In genomic region chr2:217332392-217332791, GRCh38 we compare ENCODE assay signal across 26 cellular contexts.
DNase-seq lines count a peak whose midpoint lies in the region; ATAC-seq and TF ChIP-seq lines count a peak whose summit lies in the region.
"Had no signal": no experiment of that assay in that cellular context is flagged by ENCODE, and none has a peak within 500 bp of the region (broad histone marks: within the 10 kb centered on the region; RNA-seq: fewer than 3 reads in every experiment).

No MANE protein-coding gene starts in this region.

- H3K4me1 Mint-ChIP-seq in type B pancreatic cell (ENCODE audit: unreplicated experiment), result peaks cover 45% of the 10 kb centered on the region
- H3K4me1 Mint-ChIP-seq in activated CD4-positive, alpha-beta memory T cell treated with anti-CD3 and anti-CD28 coated beads for 36 hours (ENCODE audit: low read depth), result no peaks in the 10 kb centered on the region
- H3K4me1 Mint-ChIP-seq: activated naive CD4-positive, alpha-beta T cell treated with anti-CD3 and anti-CD28 coated beads, Interleukin-2, amount 10 ng/mL, durations not matched to agents 7 days and 5 days; CD8-positive, alpha-beta memory T cell; stimulated activated naive B cell treated with anti-CD40 and anti-IgM and Interleukin-4, amounts not matched to agents 10 μg/mL and 1 μg/mL and 100 μg/mL, for 72 hours; T-helper 17 cell had no signal

- H3K4me2 ChIP-seq in hepatocyte (no peak overlapping the region), parathyroid adenoma (ENCODE audit: low read length) (no peak overlapping the region)

- no peak overlapping the region for H2AFZ ChIP-seq in hepatocyte
- no peak overlapping the region for H2AFZ ChIP-seq in parathyroid adenoma

- H3K9me2 ChIP-seq in hepatocyte (replicated peaks; ENCODE audit: insufficient read depth), result no peaks in the 10 kb centered on the region

- intact Hi-C loops in heart right ventricle (cut with DNase I), result loop anchor here in 2 of 10 donors (10.0 kb wide), 2 partner anchors 102 to 118 kb away; no protein-coding TSS in a partner anchor
- intact Hi-C loops in Right ventricle myocardium superior (cut with DNase I), result no loop called here
- intact Hi-C loops in activated CD4-positive, alpha-beta memory T cell treated with anti-CD3 and anti-CD28 coated beads for 36 hours (cut with micrococcal nuclease), result no loop called here

- no peak for DNase-seq in heart right ventricle
- DNase-seq in Right ventricle myocardium superior, result no peak
- DNase-seq in hepatocyte (ENCODE audit: low spot score), result no peak
- no peak for DNase-seq in type B pancreatic cell (ENCODE audit: extremely low spot score, unreplicated experiment)
- no peak for DNase-seq in activated CD4-positive, alpha-beta memory T cell treated with anti-CD3 and anti-CD28 coated beads for 36 hours
- DNase-seq: activated CD4-positive, alpha-beta T cell treated with anti-CD3 and anti-CD28 coated beads, Interleukin-2, amount 50 U/mL, for 48 hours; activated CD8-positive, alpha-beta memory T cell treated with anti-CD3 and anti-CD28 coated beads, Interleukin-2, amount 50 U/mL, for 48 hours; activated naive CD4-positive, alpha-beta T cell treated with anti-CD3 and anti-CD28 coated beads, Interleukin-2, amount 10 ng/mL, durations not matched to agents 7 days and 5 days; CD8-positive, alpha-beta memory T cell; foreskin keratinocyte; hippocampal formation; left colon; NCI-H1105 treated with DMSO at 0.1 percent for 48 hours; NCI-H1930; NCI-H226; ovary; stimulated activated naive B cell treated with anti-CD40 and anti-IgM and Interleukin-4, amounts not matched to agents 10 μg/mL and 1 μg/mL and 100 μg/mL, for 72 hours; T-helper 17 cell had no signal

- 100% methylated on average over 2 of the region's 2 CpGs for WGBS in heart right ventricle, 2 donors
- WGBS in hepatocyte (ENCODE audit: low lambda C conversion rate, missing lambda C conversion rate), result 96% methylated on average over 2 of the region's 2 CpGs

- H3K9me3 ChIP-seq in heart right ventricle (no peaks in the 10 kb centered on the region), hepatocyte (ENCODE audit: low read depth) (no peaks in the 10 kb centered on the region), parathyroid adenoma (ENCODE audit: control insufficient read depth, low read length) (no peaks in the 10 kb centered on the region)
- H3K9me3 ChIP-seq: ovary, thoracic aorta had no signal

- no peak for TF ChIP-seq CTCF in heart right ventricle (IDR thresholded peaks at IDR 0.05)
- TF ChIP-seq CTCF in hepatocyte (IDR thresholded peaks at IDR 0.05; ENCODE audit: poor library complexity), result no peak
- TF ChIP-seq CTCF in parathyroid adenoma (IDR thresholded peaks at IDR 0.05), result no peak
- no peak for TF ChIP-seq CTCF in type B pancreatic cell (conservative IDR thresholded peaks at IDR 0.05)

- H3K27me3 ChIP-seq in heart right ventricle, result peaks cover 0 to 9% (median 0%) of the 10 kb centered on the region in 7 donors
- no peaks in the 10 kb centered on the region for H3K27me3 ChIP-seq in hepatocyte
- H3K27me3 ChIP-seq in parathyroid adenoma (ENCODE audit: control insufficient read depth, insufficient read depth, low read length), result no peaks in the 10 kb centered on the region
- H3K27me3 ChIP-seq: foreskin keratinocyte, ovary had no signal

- H3K9me3 Mint-ChIP-seq in type B pancreatic cell, result no peaks in the 10 kb centered on the region
- no peaks in the 10 kb centered on the region for H3K9me3 Mint-ChIP-seq in activated CD4-positive, alpha-beta memory T cell treated with anti-CD3 and anti-CD28 coated beads for 36 hours
- H3K9me3 Mint-ChIP-seq: activated naive CD4-positive, alpha-beta T cell treated with anti-CD3 and anti-CD28 coated beads, Interleukin-2, amount 10 ng/mL, durations not matched to agents 7 days and 5 days; natural killer cell treated with Interleukin-12 subunit alpha and Interleukin-12 subunit beta and Interleukin-15 and Interleukin-18, amount 100 ng/mL, for 72 hours; stimulated activated naive B cell treated with anti-CD40 and anti-IgM and Interleukin-4, amounts not matched to agents 10 μg/mL and 1 μg/mL and 100 μg/mL, for 72 hours had no signal

- no peak for TF ChIP-seq POLR2A in GM18505 (IDR thresholded peaks at IDR 0.05; ENCODE audit: borderline replicate concordance, extremely low read depth, insufficient read depth, insufficient read length)

- POLR2A ChIA-PET in activated CD4-positive, alpha-beta memory T cell treated with anti-CD3 and anti-CD28 coated beads for 36 hours (lab: Charles Lee), result no interaction called here

- ATAC-seq in heart right ventricle (peak in 1 of 8 donors; percentile 18), Right ventricle myocardium superior (ENCODE audit: poor library complexity) (no peak), GM19023 (IDR thresholded peaks at IDR 0.05; ENCODE audit: unreplicated experiment) (no peak), GM18505 (IDR thresholded peaks at IDR 0.05; ENCODE audit: unreplicated experiment) (no peak)
- ATAC-seq: activated CD4-positive, CD25-positive, alpha-beta regulatory T cell treated with anti-CD3 and anti-CD28 coated beads, Interleukin-2, amount 50 U/mL, for 24 hours; K562; left colon; natural killer cell treated with Interleukin-12 subunit alpha and Interleukin-12 subunit beta and Interleukin-15 and Interleukin-18, amount 100 ng/mL, for 72 hours; stimulated activated naive B cell treated with anti-CD40 and anti-IgM and Interleukin-4, amounts not matched to agents 10 μg/mL and 1 μg/mL and 100 μg/mL, for 72 hours; T-helper 17 cell had no signal

- H3K4me3 ChIP-seq in heart right ventricle (no peak overlapping the region), hepatocyte (no peak overlapping the region), parathyroid adenoma (ENCODE audit: low read depth, low read length) (no peak overlapping the region)
- H3K4me3 ChIP-seq: coronary artery, K562, ovary, thoracic aorta had no signal

- peak overlapping the region in 6 of 10 donors; percentile 36 to 83 (median 67) for H3K27ac ChIP-seq in heart right ventricle
- H3K27ac ChIP-seq in hepatocyte, result peak overlapping the region; percentile 84
- peak overlapping the region; percentile 53 for H3K27ac ChIP-seq in parathyroid adenoma
- H3K27ac ChIP-seq: foreskin keratinocyte, ovary had no signal

- CTCF ChIA-PET in activated CD4-positive, alpha-beta memory T cell treated with anti-CD3 and anti-CD28 coated beads for 36 hours (lab: Charles Lee), result no interaction called here

- H3K4me1 ChIP-seq in heart right ventricle, result peaks cover 4 to 34% (median 6%) of the 10 kb centered on the region in 9 donors
- H3K4me1 ChIP-seq in hepatocyte (ENCODE audit: insufficient read depth), result peaks cover 45% of the 10 kb centered on the region
- peaks cover 16% of the 10 kb centered on the region for H3K4me1 ChIP-seq in parathyroid adenoma
- H3K4me1 ChIP-seq: foreskin keratinocyte had no signal

- H3K79me2 ChIP-seq in hepatocyte (no peaks in the 10 kb centered on the region), parathyroid adenoma (peaks cover 3% of the 10 kb centered on the region)

- no peaks in the 10 kb centered on the region for H4K20me1 ChIP-seq in hepatocyte (ENCODE audit: insufficient read depth, poor library complexity, severe bottlenecking)

- H3K36me3 ChIP-seq in heart right ventricle (no peaks in the 10 kb centered on the region), hepatocyte (replicated peaks; ENCODE audit: insufficient read depth, low read depth) (no peaks in the 10 kb centered on the region), parathyroid adenoma (ENCODE audit: control insufficient read depth, insufficient read depth, low read length) (no peaks in the 10 kb centered on the region)
- H3K36me3 ChIP-seq: ovary, thoracic aorta had no signal

- H3K4me3 Mint-ChIP-seq in type B pancreatic cell, result no peak overlapping the region
- no peak overlapping the region for H3K4me3 Mint-ChIP-seq in activated CD4-positive, alpha-beta memory T cell treated with anti-CD3 and anti-CD28 coated beads for 36 hours
- H3K4me3 Mint-ChIP-seq: activated naive CD4-positive, alpha-beta T cell treated with anti-CD3 and anti-CD28 coated beads, Interleukin-2, amount 10 ng/mL, durations not matched to agents 7 days and 5 days; CD8-positive, alpha-beta memory T cell; natural killer cell treated with Interleukin-12 subunit alpha and Interleukin-12 subunit beta and Interleukin-15 and Interleukin-18, amount 100 ng/mL, for 72 hours; stimulated activated naive B cell treated with anti-CD40 and anti-IgM and Interleukin-4, amounts not matched to agents 10 μg/mL and 1 μg/mL and 100 μg/mL, for 72 hours; T-helper 17 cell had no signal

- peak overlapping the region; percentile 95 for H3K27ac Mint-ChIP-seq in type B pancreatic cell
- H3K27ac Mint-ChIP-seq in activated CD4-positive, alpha-beta memory T cell treated with anti-CD3 and anti-CD28 coated beads for 36 hours, result no peak overlapping the region
- H3K27ac Mint-ChIP-seq: activated naive CD4-positive, alpha-beta T cell treated with anti-CD3 and anti-CD28 coated beads, Interleukin-2, amount 10 ng/mL, durations not matched to agents 7 days and 5 days; CD8-positive, alpha-beta memory T cell; natural killer cell treated with Interleukin-12 subunit alpha and Interleukin-12 subunit beta and Interleukin-15 and Interleukin-18, amount 100 ng/mL, for 72 hours; stimulated activated naive B cell treated with anti-CD40 and anti-IgM and Interleukin-4, amounts not matched to agents 10 μg/mL and 1 μg/mL and 100 μg/mL, for 72 hours; T-helper 17 cell had no signal

- H3K36me3 Mint-ChIP-seq in type B pancreatic cell, result no peaks in the 10 kb centered on the region
- no peaks in the 10 kb centered on the region for H3K36me3 Mint-ChIP-seq in activated CD4-positive, alpha-beta memory T cell treated with anti-CD3 and anti-CD28 coated beads for 36 hours
- H3K36me3 Mint-ChIP-seq: activated naive CD4-positive, alpha-beta T cell treated with anti-CD3 and anti-CD28 coated beads, Interleukin-2, amount 10 ng/mL, durations not matched to agents 7 days and 5 days; natural killer cell treated with Interleukin-12 subunit alpha and Interleukin-12 subunit beta and Interleukin-15 and Interleukin-18, amount 100 ng/mL, for 72 hours had no signal

- H3K9ac ChIP-seq in parathyroid adenoma, result no peak overlapping the region

- H3K27me3 Mint-ChIP-seq in type B pancreatic cell, result peaks cover 3% of the 10 kb centered on the region
- no peaks in the 10 kb centered on the region for H3K27me3 Mint-ChIP-seq in activated CD4-positive, alpha-beta memory T cell treated with anti-CD3 and anti-CD28 coated beads for 36 hours
- H3K27me3 Mint-ChIP-seq: activated naive CD4-positive, alpha-beta T cell treated with anti-CD3 and anti-CD28 coated beads, Interleukin-2, amount 10 ng/mL, durations not matched to agents 7 days and 5 days; T-helper 17 cell had no signal
